In genomic region chr11:72631806-72632731, GRCh38 we compare ENCODE assay signal across 1 cellular context.
TF ChIP-seq lines count a peak whose summit lies in the region.

No MANE protein-coding gene starts in this region.

TF ChIP-seq in K562, 482 proteins besides CTCF, POLR2A, EP300 and RAD21 (continued from another document and continues in another):
- TF ChIP-seq ZBTB34 (CRISPR knock-in tag; IDR thresholded peaks at IDR 0.05) (no peak), THRA (IDR thresholded peaks at IDR 0.05) (no peak), CBX1 (IDR thresholded peaks at IDR 0.05; ENCODE audit: low read depth) (no peak), SMARCB1 (IDR thresholded peaks at IDR 0.05; ENCODE audit: insufficient read length, low read depth) (no peak), MTA1 (IDR thresholded peaks at IDR 0.05; ENCODE audit: borderline replicate concordance) (no peak), ZBTB12 (CRISPR knock-in tag; IDR thresholded peaks at IDR 0.05) (peak; percentile 66), ZNF511 (CRISPR knock-in tag; IDR thresholded peaks at IDR 0.05) (no peak), RERE (CRISPR knock-in tag; IDR thresholded peaks at IDR 0.05; ENCODE audit: borderline replicate concordance) (no peak), ARHGAP35 (IDR thresholded peaks at IDR 0.05; ENCODE audit: partially characterized antibody) (no peak), PYGO2 (tag; IDR thresholded peaks at IDR 0.05) (no peak), IRF9 (tag; IDR thresholded peaks at IDR 0.05) (no peak), E4F1 (CRISPR knock-in tag; IDR thresholded peaks at IDR 0.05; ENCODE audit: borderline replicate concordance) (no peak), E2F8 (IDR thresholded peaks at IDR 0.05; ENCODE audit: low read depth, partially characterized antibody) (no peak), EZH2 (IDR thresholded peaks at IDR 0.05; ENCODE audit: borderline replicate concordance, low read depth, low read length) (no peak), ZNF324 (CRISPR knock-in tag; IDR thresholded peaks at IDR 0.05) (no peak), U2AF2 (optimal IDR thresholded peaks at IDR 0.05; ENCODE audit: low read depth, low read length) (no peak), JUND (IDR thresholded peaks at IDR 0.05; ENCODE audit: borderline replicate concordance, low read depth, low read length) (peak; percentile 64), JUND (tag; IDR thresholded peaks at IDR 0.05; ENCODE audit: borderline replicate concordance, low read depth, low read length) (no peak; the same call in 2 of the 3 replicates), SMAD4 (CRISPR knock-in tag; conservative IDR thresholded peaks at IDR 0.05) (peak; percentile 73), IFI16 (CRISPR knock-in tag; IDR thresholded peaks at IDR 0.05) (no peak), ZNF121 (CRISPR knock-in tag; conservative IDR thresholded peaks at IDR 0.05) (no peak), POLR2H (tag; IDR thresholded peaks at IDR 0.05; ENCODE audit: low read depth) (no peak), ZNF699 (CRISPR knock-in tag; IDR thresholded peaks at IDR 0.05; ENCODE audit: insufficient replicate concordance) (no peak), GATAD2A (IDR thresholded peaks at IDR 0.05) (no peak), NEUROD1 (IDR thresholded peaks at IDR 0.05; ENCODE audit: borderline replicate concordance, low read depth, low read length, partially characterized antibody) (no peak), ZNF143 (CRISPR knock-in tag; IDR thresholded peaks at IDR 0.05) (no peak), ETV1 (tag; conservative IDR thresholded peaks at IDR 0.05; ENCODE audit: low read depth) (peak; percentile 87), BRD4 (IDR thresholded peaks at IDR 0.05) (no peak), ZNF354B (CRISPR knock-in tag; IDR thresholded peaks at IDR 0.05) (no peak), ZNF280A (IDR thresholded peaks at IDR 0.05; ENCODE audit: low read depth, partially characterized antibody) (no peak), NR0B1 (IDR thresholded peaks at IDR 0.05; ENCODE audit: partially characterized antibody) (no peak), POLR2AphosphoS2 (IDR thresholded peaks at IDR 0.05; ENCODE audit: low read length) (no peak), E2F6 (IDR thresholded peaks at IDR 0.05; ENCODE audit: borderline replicate concordance in 1 of 2, extremely low read depth in 1 of 2, insufficient read depth in 1 of 2, insufficient read length in 1 of 2, low read depth in 1 of 2, low read length in 1 of 2, poor library complexity in 1 of 2, severe bottlenecking in 1 of 2) (peak; percentile 37 to 79), E2F5 (CRISPR knock-in tag; IDR thresholded peaks at IDR 0.05) (no peak), ZNF124 (CRISPR knock-in tag; IDR thresholded peaks at IDR 0.05) (no peak), KLF6 (CRISPR knock-in tag; IDR thresholded peaks at IDR 0.05; ENCODE audit: borderline replicate concordance) (0 out of 2 replicates have a peak, but pooled peaks have one; percentile 58), ZNF431 (CRISPR knock-in tag; IDR thresholded peaks at IDR 0.05) (no peak)
